8 cellular contexts compared by ENCODE assay signal in genomic region chr9:92877531-92878430, GRCh38. TPM values are rescaled to one million over a fixed set of nuclear protein-coding genes. Genes with fewer than 3 reads are reported as not detected.
DNase-seq lines count a peak whose midpoint lies in the region; ATAC-seq and TF ChIP-seq lines count a peak whose summit lies in the region.

TSS of gene ZNF484 (minus strand) at chr9:92878038. CDS start at chr9:92875029, 3,009 bp downstream.

- ATAC-seq in GM21825 (IDR thresholded peaks at IDR 0.05; ENCODE audit: unreplicated experiment), result peak; percentile 99
- ATAC-seq in naive thymus-derived CD4-positive, alpha-beta T cell, result peak; percentile 99
- peak; percentile 95 to 97 for ATAC-seq in stimulated activated naive B cell treated with anti-CD40 and anti-IgM and Interleukin-4, amounts not matched to agents 10 μg/mL and 1 μg/mL and 100 μg/mL, for 72 hours (replicated peaks)

- H3K27ac Mint-ChIP-seq in activated T-helper 1 cell treated with anti-CD3 and anti-CD28 coated beads, Interleukin-12 subunit alpha, Interleukin-12 subunit beta, Interleukin-2, Interleukin-4 antibody, amounts not matched to agents 30 ng/mL and 10 ng/mL and 1 ng/mL, durations not matched to agents 14 hours and 24 hours and 36 hours, result peak within 1 kb of the TSS; percentile 97
- H3K27ac Mint-ChIP-seq in naive thymus-derived CD4-positive, alpha-beta T cell, result peak within 1 kb of the TSS; percentile 94 to 100 (median 99)
- H3K27ac Mint-ChIP-seq in stimulated activated naive B cell treated with anti-CD40 and anti-IgM and Interleukin-4, amounts not matched to agents 10 μg/mL and 1 μg/mL and 100 μg/mL, for 72 hours, result peak within 1 kb of the TSS; percentile 100

- no peaks in the 10 kb centered on the region; the same call in 1 of the 2 replicates for H3K9me2 ChIP-seq in Karpas-422 (replicated peaks; ENCODE audit: insufficient read depth, low read length)

- POLR2A ChIA-PET in naive thymus-derived CD4-positive, alpha-beta T cell (lab: Charles Lee), result interaction anchor here (0.7 to 1.4 kb wide), 5 partner anchors 10 to 205 kb away, joined by 3 to 4 read pairs (median 4); no protein-coding TSS in a partner anchor

- H3K27me3 Mint-ChIP-seq in activated T-helper 1 cell treated with anti-CD3 and anti-CD28 coated beads, Interleukin-12 subunit alpha, Interleukin-12 subunit beta, Interleukin-2, Interleukin-4 antibody, amounts not matched to agents 30 ng/mL and 10 ng/mL and 1 ng/mL, durations not matched to agents 14 hours and 24 hours and 36 hours (ENCODE audit: insufficient read depth), result peaks cover 4% of the 10 kb centered on the region
- H3K27me3 Mint-ChIP-seq in naive thymus-derived CD4-positive, alpha-beta T cell, result no peaks in the 10 kb centered on the region
- peaks cover 2 to 4% of the 10 kb centered on the region in 2 donors for H3K27me3 Mint-ChIP-seq in stimulated activated naive B cell treated with anti-CD40 and anti-IgM and Interleukin-4, amounts not matched to agents 10 μg/mL and 1 μg/mL and 100 μg/mL, for 72 hours

- no peaks in the 10 kb centered on the region for H3K27me3 ChIP-seq in Karpas-422 (ENCODE audit: low read length)
- no peaks in the 10 kb centered on the region for H3K27me3 ChIP-seq in fibroblast of lung (ENCODE audit: control insufficient read depth, insufficient read depth, low read length)
- H3K27me3 ChIP-seq in naive thymus-derived CD4-positive, alpha-beta T cell (ENCODE audit: control insufficient read depth in 2 of 2, insufficient read depth in 2 of 2, low read length in 2 of 2), result no peaks in the 10 kb centered on the region

- H3K4me1 ChIP-seq in Karpas-422 (ENCODE audit: low read length) (peaks cover 22% of the 10 kb centered on the region), fibroblast of lung (ENCODE audit: control insufficient read depth, extremely low read depth, insufficient read depth, low read length) (no peaks in the 10 kb centered on the region)
- peaks cover 0 to 15% of the 10 kb centered on the region in 2 donors for H3K4me1 ChIP-seq in naive thymus-derived CD4-positive, alpha-beta T cell (ENCODE audit: control insufficient read depth in 2 of 2, insufficient read depth in 2 of 2, low read length in 2 of 2)

- H3K9ac ChIP-seq in Karpas-422 (ENCODE audit: low read length) (peak within 1 kb of the TSS; percentile 97), fibroblast of lung (ENCODE audit: insufficient read depth, low read length) (peak within 1 kb of the TSS; percentile 77)

- no peak for TF ChIP-seq CTCF in fibroblast of lung (conservative IDR thresholded peaks at IDR 0.05 in 1 of 2, IDR thresholded peaks at IDR 0.05 in 1 of 2; ENCODE audit: low read depth in 1 of 2, low read length in 2 of 2)

- CTCF ChIA-PET in naive thymus-derived CD4-positive, alpha-beta T cell (lab: Charles Lee), result no interaction called here

- no peaks in the 10 kb centered on the region for H3K9me3 Mint-ChIP-seq in activated T-helper 1 cell treated with anti-CD3 and anti-CD28 coated beads, Interleukin-12 subunit alpha, Interleukin-12 subunit beta, Interleukin-2, Interleukin-4 antibody, amounts not matched to agents 30 ng/mL and 10 ng/mL and 1 ng/mL, durations not matched to agents 14 hours and 24 hours and 36 hours
- peaks cover 0 to 6% (median 0%) of the 10 kb centered on the region in 11 donors for H3K9me3 Mint-ChIP-seq in naive thymus-derived CD4-positive, alpha-beta T cell
- H3K9me3 Mint-ChIP-seq in stimulated activated naive B cell treated with anti-CD40 and anti-IgM and Interleukin-4, amounts not matched to agents 10 μg/mL and 1 μg/mL and 100 μg/mL, for 72 hours, result peaks cover 2 to 7% of the 10 kb centered on the region in 2 donors

- intact Hi-C loops in activated T-helper 1 cell treated with anti-CD3 and anti-CD28 coated beads, Interleukin-12 subunit alpha, Interleukin-12 subunit beta, Interleukin-2, Interleukin-4 antibody, amounts not matched to agents 30 ng/mL and 10 ng/mL and 1 ng/mL, durations not matched to agents 14 hours and 24 hours and 36 hours (cut with micrococcal nuclease), result loop anchor here (1.0 to 10.0 kb wide), 8 partner anchors 85 to 760 kb away; partner anchors contain the start of genes CARD19, FAM120A, FAM120AOS and IPPK
- intact Hi-C loops in naive thymus-derived CD4-positive, alpha-beta T cell (cut with micrococcal nuclease), result loop anchor here (1.0 to 10.0 kb wide), 17 partner anchors 10 to 1290 kb away; partner anchors contain the start of genes CARD19 (in 2 of the 2), IPPK (in 2 of the 2), CENPP (in 1 of the 2) and FAM120A (in 1 of the 2)

- peak within 1 kb of the TSS; percentile 97 for H2AFZ ChIP-seq in Karpas-422 (ENCODE audit: low read length)
- H2AFZ ChIP-seq in fibroblast of lung (ENCODE audit: low read length), result peak within 1 kb of the TSS; percentile 98

- H3K4me2 ChIP-seq in Karpas-422 (ENCODE audit: low read depth, low read length, poor library complexity, severe bottlenecking), result peak within 1 kb of the TSS; percentile 74
- peak within 1 kb of the TSS; percentile 80 for H3K4me2 ChIP-seq in fibroblast of lung (ENCODE audit: extremely low read depth, insufficient read depth, low read length)

- H3K36me3 ChIP-seq in Karpas-422 (ENCODE audit: insufficient read depth, low read length), result peaks cover 22% of the 10 kb centered on the region
- H3K36me3 ChIP-seq in fibroblast of lung (ENCODE audit: control insufficient read depth, insufficient read depth, low read length), result no peaks in the 10 kb centered on the region
- no peaks in the 10 kb centered on the region for H3K36me3 ChIP-seq in naive thymus-derived CD4-positive, alpha-beta T cell (ENCODE audit: control insufficient read depth in 2 of 3, insufficient read depth in 3 of 3, low read length in 3 of 3)

- peaks cover 50% of the 10 kb centered on the region for H3K79me2 ChIP-seq in Karpas-422 (ENCODE audit: low read length)
- H3K79me2 ChIP-seq in fibroblast of lung (ENCODE audit: control insufficient read depth, insufficient read depth, low read length), result peaks cover 11% of the 10 kb centered on the region

- DNase-seq in DMS79 treated with DMSO at 0.1 percent for 48 hours (lab: John Stamatoyannopoulos, UW), result peak; percentile 81
- DNase-seq in Karpas-422, result peak; percentile 99
- peak; percentile 100 for DNase-seq in RKO (ENCODE audit: low spot score)
- peak; percentile 92 for DNase-seq in activated T-helper 1 cell treated with anti-CD3 and anti-CD28 coated beads, Interleukin-12 subunit alpha, Interleukin-12 subunit beta, Interleukin-2, Interleukin-4 antibody, amounts not matched to agents 30 ng/mL and 10 ng/mL and 1 ng/mL, durations not matched to agents 14 hours and 24 hours and 36 hours (ENCODE audit: low spot score)
- peak; percentile 95 to 98 for DNase-seq in fibroblast of lung (ENCODE audit: low read depth in 2 of 2)
- DNase-seq in naive thymus-derived CD4-positive, alpha-beta T cell, result peak; percentile 86 to 97 (median 94)
- peak; percentile 96 for DNase-seq in stimulated activated naive B cell treated with anti-CD40 and anti-IgM and Interleukin-4, amounts not matched to agents 10 μg/mL and 1 μg/mL and 100 μg/mL, for 72 hours

- no peaks in the 10 kb centered on the region for H4K20me1 ChIP-seq in Karpas-422 (ENCODE audit: insufficient read depth, low read depth, low read length)
- H4K20me1 ChIP-seq in fibroblast of lung (ENCODE audit: control insufficient read depth, extremely low read depth, insufficient read depth, low read length), result no peaks in the 10 kb centered on the region

- H3K9me3 ChIP-seq in Karpas-422 (ENCODE audit: low read length), result no peaks in the 10 kb centered on the region
- H3K9me3 ChIP-seq in fibroblast of lung (ENCODE audit: control insufficient read depth, insufficient read depth, low read depth, low read length), result no peaks in the 10 kb centered on the region
- H3K9me3 ChIP-seq in naive thymus-derived CD4-positive, alpha-beta T cell (ENCODE audit: control insufficient read depth in 2 of 3, low read length in 3 of 3), result no peaks in the 10 kb centered on the region

- H3K36me3 Mint-ChIP-seq in activated T-helper 1 cell treated with anti-CD3 and anti-CD28 coated beads, Interleukin-12 subunit alpha, Interleukin-12 subunit beta, Interleukin-2, Interleukin-4 antibody, amounts not matched to agents 30 ng/mL and 10 ng/mL and 1 ng/mL, durations not matched to agents 14 hours and 24 hours and 36 hours (ENCODE audit: low read depth), result peaks cover 19% of the 10 kb centered on the region
- peaks cover 3 to 18% (median 8%) of the 10 kb centered on the region in 5 donors for H3K36me3 Mint-ChIP-seq in naive thymus-derived CD4-positive, alpha-beta T cell
- peaks cover 7 to 11% of the 10 kb centered on the region in 2 donors for H3K36me3 Mint-ChIP-seq in stimulated activated naive B cell treated with anti-CD40 and anti-IgM and Interleukin-4, amounts not matched to agents 10 μg/mL and 1 μg/mL and 100 μg/mL, for 72 hours

- H3K27ac ChIP-seq in Karpas-422 (ENCODE audit: low read length) (peak within 1 kb of the TSS; percentile 77), fibroblast of lung (ENCODE audit: insufficient read depth, low read length) (peak within 1 kb of the TSS; percentile 94)
- peak within 1 kb of the TSS; percentile 90 for H3K27ac ChIP-seq in naive thymus-derived CD4-positive, alpha-beta T cell (ENCODE audit: low read depth, low read length)

- H3K4me3 Mint-ChIP-seq in activated T-helper 1 cell treated with anti-CD3 and anti-CD28 coated beads, Interleukin-12 subunit alpha, Interleukin-12 subunit beta, Interleukin-2, Interleukin-4 antibody, amounts not matched to agents 30 ng/mL and 10 ng/mL and 1 ng/mL, durations not matched to agents 14 hours and 24 hours and 36 hours, result peak within 1 kb of the TSS; percentile 92
- peak within 1 kb of the TSS; percentile 91 to 100 (median 99) for H3K4me3 Mint-ChIP-seq in naive thymus-derived CD4-positive, alpha-beta T cell
- H3K4me3 Mint-ChIP-seq in stimulated activated naive B cell treated with anti-CD40 and anti-IgM and Interleukin-4, amounts not matched to agents 10 μg/mL and 1 μg/mL and 100 μg/mL, for 72 hours, result peak within 1 kb of the TSS; percentile 89 to 100

- peaks cover 46% of the 10 kb centered on the region for H3K4me1 Mint-ChIP-seq in activated T-helper 1 cell treated with anti-CD3 and anti-CD28 coated beads, Interleukin-12 subunit alpha, Interleukin-12 subunit beta, Interleukin-2, Interleukin-4 antibody, amounts not matched to agents 30 ng/mL and 10 ng/mL and 1 ng/mL, durations not matched to agents 14 hours and 24 hours and 36 hours (ENCODE audit: low read depth)
- H3K4me1 Mint-ChIP-seq in naive thymus-derived CD4-positive, alpha-beta T cell, result peaks cover 28 to 69% (median 58%) of the 10 kb centered on the region in 7 donors
- H3K4me1 Mint-ChIP-seq in stimulated activated naive B cell treated with anti-CD40 and anti-IgM and Interleukin-4, amounts not matched to agents 10 μg/mL and 1 μg/mL and 100 μg/mL, for 72 hours, result peaks cover 19 to 36% of the 10 kb centered on the region in 2 donors

- peak within 1 kb of the TSS; percentile 99 for H3K4me3 ChIP-seq in Karpas-422 (ENCODE audit: low read length)
- H3K4me3 ChIP-seq in fibroblast of lung (replicated peaks in 1 of 4; ENCODE audit: control extremely low read depth in 1 of 4, insufficient read depth in 1 of 4, low read depth in 3 of 4, low read length in 4 of 4), result peak within 1 kb of the TSS; percentile 49 to 88 (median 79)
- peak within 1 kb of the TSS; percentile 77 for H3K4me3 ChIP-seq in naive thymus-derived CD4-positive, alpha-beta T cell (ENCODE audit: low read length)

RNA-seq across cellular contexts. Expression of gene ZNF484, which starts in this region (rescaled TPM):
- total RNA-seq in Karpas-422 (2014; rRNA removed; shearing (Covaris generic); ENCODE audit: low replicate concordance), result 9.5 and 17.3 TPM in 2 replicates
- total RNA-seq in activated T-helper 1 cell treated with anti-CD3 and anti-CD28 coated beads, Interleukin-12 subunit alpha, Interleukin-12 subunit beta, Interleukin-2, Interleukin-4 antibody, amounts not matched to agents 30 ng/mL and 10 ng/mL and 1 ng/mL, durations not matched to agents 14 hours and 24 hours and 36 hours, result 7.2 and 8.1 TPM in 2 replicates
- total RNA-seq in fibroblast of lung, result 13.1 and 15.4 TPM in 2 replicates
- polyA plus RNA-seq in fibroblast of lung, result 3.8 and 5.7 TPM in 2 replicates
- polyA plus RNA-seq in fibroblast of lung (2012), result 1.9 and 2.9 TPM in 2 replicates
- polyA minus RNA-seq in fibroblast of lung (ENCODE audit: low replicate concordance), result 0.08 and 0.44 TPM in 2 replicates
- 10 to 100 TPM; 12.4 to 25.4 (median 14.0) TPM for total RNA-seq in naive thymus-derived CD4-positive, alpha-beta T cell
- 1 to 10 TPM; 7.1 to 7.2 TPM for polyA plus RNA-seq in naive thymus-derived CD4-positive, alpha-beta T cell

Comparison
In these comparisons a context has a peak if more than half of its experiments do, and no peak if none do; other contexts are left out.
1. Peak in every context shown above with its lines: DNase-seq, ATAC-seq, H3K4me3 ChIP-seq and H3K27ac ChIP-seq.